Comparison of ENCODE assay signal across 1 cellular context in genomic region chr19:51547397-51548212, GRCh38.
TF ChIP-seq lines count a peak whose summit lies in the region.

No MANE protein-coding gene starts in this region.

TF ChIP-seq in K562, 482 proteins besides CTCF, POLR2A, EP300 and RAD21 (continued from another document and continues in another):
- peak in 1 of 2 experiments; percentile 92 for TF ChIP-seq AFF1 (IDR thresholded peaks at IDR 0.05; ENCODE audit: low read depth in 1 of 2, partially characterized antibody in 2 of 2)
- TF ChIP-seq NR2C1 (IDR thresholded peaks at IDR 0.05) = no peak
- TF ChIP-seq NR2C1 (tag; IDR thresholded peaks at IDR 0.05) = peak; percentile 56; the same call in 1 of the 2 replicates
- 0 out of 2 replicates have a peak, but pooled peaks have one; percentile 92 for TF ChIP-seq ZNF609 (CRISPR knock-in tag; IDR thresholded peaks at IDR 0.05; ENCODE audit: borderline replicate concordance)
- peak; percentile 78; the same call in 1 of the 2 replicates for TF ChIP-seq ZEB2 (IDR thresholded peaks at IDR 0.05)
- TF ChIP-seq LARP7 (IDR thresholded peaks at IDR 0.05) = no peak
- TF ChIP-seq CHD2 (IDR thresholded peaks at IDR 0.05; ENCODE audit: low read depth, low read length) = no peak
- TF ChIP-seq ETV1 (tag; conservative IDR thresholded peaks at IDR 0.05; ENCODE audit: low read depth) = peak; percentile 99
- TF ChIP-seq, protein P1, sequence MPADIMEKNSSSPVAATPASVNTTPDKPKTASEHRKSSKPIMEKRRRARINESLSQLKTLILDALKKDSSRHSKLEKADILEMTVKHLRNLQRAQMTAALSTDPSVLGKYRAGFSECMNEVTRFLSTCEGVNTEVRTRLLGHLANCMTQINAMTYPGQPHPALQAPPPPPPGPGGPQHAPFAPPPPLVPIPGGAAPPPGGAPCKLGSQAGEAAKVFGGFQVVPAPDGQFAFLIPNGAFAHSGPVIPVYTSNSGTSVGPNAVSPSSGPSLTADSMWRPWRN (IDR thresholded peaks at IDR 0.05; ENCODE audit: low read depth) = peak; percentile 86
- TF ChIP-seq CREB1 (IDR thresholded peaks at IDR 0.05) = peak; percentile 45; the same call in 1 of the 2 replicates
- TF ChIP-seq CREB1 (CRISPR knock-in tag; IDR thresholded peaks at IDR 0.05) = no peak
- peak; percentile 42; the same call in 1 of the 2 replicates for TF ChIP-seq RBFOX2 (IDR thresholded peaks at IDR 0.05; ENCODE audit: low read depth, low read length)
- TF ChIP-seq ELF2 (CRISPR knock-in tag; IDR thresholded peaks at IDR 0.05) = peak; percentile 21; the same call in 1 of the 2 replicates
- peak; percentile 70 for TF ChIP-seq CXXC5 (CRISPR knock-in tag; IDR thresholded peaks at IDR 0.05)
- peak; percentile 88 for TF ChIP-seq FOXP1 (CRISPR knock-in tag; IDR thresholded peaks at IDR 0.05)
- 0 out of 2 replicates have a peak, but pooled peaks have one; percentile 5 for TF ChIP-seq KLF13 (tag; IDR thresholded peaks at IDR 0.05; ENCODE audit: borderline replicate concordance, low read depth)
- 0 out of 2 replicates have a peak, but pooled peaks have one; percentile 34 for TF ChIP-seq ZNF311 (CRISPR knock-in tag; IDR thresholded peaks at IDR 0.05)
- no peak for TF ChIP-seq GATAD2A (IDR thresholded peaks at IDR 0.05)
- TF ChIP-seq, protein P2, sequence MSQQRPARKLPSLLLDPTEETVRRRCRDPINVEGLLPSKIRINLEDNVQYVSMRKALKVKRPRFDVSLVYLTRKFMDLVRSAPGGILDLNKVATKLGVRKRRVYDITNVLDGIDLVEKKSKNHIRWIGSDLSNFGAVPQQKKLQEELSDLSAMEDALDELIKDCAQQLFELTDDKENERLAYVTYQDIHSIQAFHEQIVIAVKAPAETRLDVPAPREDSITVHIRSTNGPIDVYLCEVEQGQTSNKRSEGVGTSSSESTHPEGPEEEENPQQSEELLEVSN (IDR thresholded peaks at IDR 0.05; ENCODE audit: borderline replicate concordance in 1 of 2, extremely low read depth in 1 of 2, insufficient read depth in 1 of 2, insufficient read length in 1 of 2, low read depth in 1 of 2, low read length in 1 of 2, poor library complexity in 1 of 2, severe bottlenecking in 1 of 2) = peak; percentile 41 to 45
- 0 out of 2 replicates have a peak, but pooled peaks have one; percentile 24 for TF ChIP-seq ZNF77 (CRISPR knock-in tag; IDR thresholded peaks at IDR 0.05)
- TF ChIP-seq ZNF24 (IDR thresholded peaks at IDR 0.05) = peak; percentile 37; the same call in 1 of the 2 replicates
- peak; percentile 97 for TF ChIP-seq HDAC3 (IDR thresholded peaks at IDR 0.05; ENCODE audit: borderline replicate concordance, partially characterized antibody)
- no peak for TF ChIP-seq HDAC2 (IDR thresholded peaks at IDR 0.05)
- TF ChIP-seq GATA2 (CRISPR knock-in tag; IDR thresholded peaks at IDR 0.05) = peak; percentile 97
- TF ChIP-seq ZBED1 (IDR thresholded peaks at IDR 0.05) = peak; percentile 91
- TF ChIP-seq MAZ (CRISPR knock-in tag; conservative IDR thresholded peaks at IDR 0.05 in 1 of 2, IDR thresholded peaks at IDR 0.05 in 1 of 2) = peak in 1 of 2 experiments; percentile 18; a peak in 2 of 4 replicates
- no peak for TF ChIP-seq SP1 (CRISPR knock-in tag; IDR thresholded peaks at IDR 0.05)
- TF ChIP-seq ADNP (tag; IDR thresholded peaks at IDR 0.05) = peak; percentile 11; the same call in 1 of the 2 replicates
- peak; percentile 78; the same call in 1 of the 2 replicates for TF ChIP-seq DMBX1 (CRISPR knock-in tag; IDR thresholded peaks at IDR 0.05; ENCODE audit: borderline replicate concordance)
- TF ChIP-seq ZNF354B (CRISPR knock-in tag; IDR thresholded peaks at IDR 0.05) = 0 out of 2 replicates have a peak, but pooled peaks have one; percentile 38
- TF ChIP-seq MLLT1 (IDR thresholded peaks at IDR 0.05) = peak in 1 of 2 experiments; percentile 77; a peak in 2 of 4 replicates
- TF ChIP-seq SMAD1 (IDR thresholded peaks at IDR 0.05; ENCODE audit: low read depth, low read length, partially characterized antibody) = peak; percentile 51
- TF ChIP-seq ZNF436 (CRISPR knock-in tag; IDR thresholded peaks at IDR 0.05) = no peak
- TF ChIP-seq ZNF282 (CRISPR knock-in tag; IDR thresholded peaks at IDR 0.05) = no peak
- peak; percentile 93; the same call in 1 of the 2 replicates for TF ChIP-seq RUNX1 (IDR thresholded peaks at IDR 0.05; ENCODE audit: low read depth)
- TF ChIP-seq ESRRA (IDR thresholded peaks at IDR 0.05; ENCODE audit: borderline replicate concordance, low read depth) = peak; percentile 60; the same call in 1 of the 2 replicates
- peak; percentile 97 for TF ChIP-seq ZNF766 (CRISPR knock-in tag; conservative IDR thresholded peaks at IDR 0.05)
- TF ChIP-seq KAT7 (CRISPR knock-in tag; IDR thresholded peaks at IDR 0.05; ENCODE audit: borderline replicate concordance) = peak; percentile 58; the same call in 1 of the 2 replicates
- TF ChIP-seq SRSF3 (IDR thresholded peaks at IDR 0.05; ENCODE audit: insufficient read depth, low read length) = no peak
- no peak for TF ChIP-seq SAP30 (IDR thresholded peaks at IDR 0.05; ENCODE audit: borderline replicate concordance, insufficient read depth, low read depth, low read length, poor library complexity, severe bottlenecking)
- TF ChIP-seq ZNF696 (CRISPR knock-in tag; conservative IDR thresholded peaks at IDR 0.05) = no peak; the same call in 1 of the 2 replicates
- TF ChIP-seq POLR2B (IDR thresholded peaks at IDR 0.05; ENCODE audit: low read depth, partially characterized antibody) = peak; percentile 84
- no peak for TF ChIP-seq ZZZ3 (IDR thresholded peaks at IDR 0.05)
- peak; percentile 87; the same call in 1 of the 2 replicates for TF ChIP-seq NBN (IDR thresholded peaks at IDR 0.05; ENCODE audit: low read depth)
- TF ChIP-seq ZMIZ1 (IDR thresholded peaks at IDR 0.05; ENCODE audit: low read depth in 2 of 2, low read length in 2 of 2) = peak in 1 of 2 experiments; percentile 95; a peak in 2 of 4 replicates
- peak; percentile 5; the same call in 1 of the 2 replicates for TF ChIP-seq PTTG1 (tag; IDR thresholded peaks at IDR 0.05; ENCODE audit: low read depth)
- TF ChIP-seq NFATC3 (IDR thresholded peaks at IDR 0.05) = no peak
- TF ChIP-seq ZNF134 (CRISPR knock-in tag; conservative IDR thresholded peaks at IDR 0.05) = peak; percentile 77
- peak; percentile 96 for TF ChIP-seq FOXJ2 (tag; IDR thresholded peaks at IDR 0.05)
- TF ChIP-seq MEIS2 (IDR thresholded peaks at IDR 0.05; ENCODE audit: partially characterized antibody) = peak; percentile 89
- no peak for TF ChIP-seq FOXO4 (CRISPR knock-in tag; IDR thresholded peaks at IDR 0.05)
